ENCODE assay signal across 1 cellular context in genomic region chr16:88519938-88520653, GRCh38.
TF ChIP-seq lines count a peak whose summit lies in the region.

No MANE protein-coding gene starts in this region.

TF ChIP-seq in IMR-90, 13 proteins besides CTCF, POLR2A, EP300 and RAD21:
- no peak for TF ChIP-seq MAFK (IDR thresholded peaks at IDR 0.05; ENCODE audit: low read depth, low read length)
- TF ChIP-seq USF2 (IDR thresholded peaks at IDR 0.05; ENCODE audit: low read depth, low read length), result no peak
- no peak for TF ChIP-seq CHD1 (IDR thresholded peaks at IDR 0.05; ENCODE audit: low read depth, low read length)
- TF ChIP-seq FOS (IDR thresholded peaks at IDR 0.05; ENCODE audit: low read depth, low read length), result no peak
- no peak for TF ChIP-seq RCOR1 (IDR thresholded peaks at IDR 0.05; ENCODE audit: insufficient replicate concordance, low read length)
- TF ChIP-seq MAZ (IDR thresholded peaks at IDR 0.05; ENCODE audit: borderline replicate concordance, low read depth, low read length), result no peak
- no peak for TF ChIP-seq SMC3 (IDR thresholded peaks at IDR 0.05; ENCODE audit: low read depth, low read length)
- no peak for TF ChIP-seq ELK1 (IDR thresholded peaks at IDR 0.05; ENCODE audit: borderline replicate concordance, low read depth, low read length)
- TF ChIP-seq NFE2L2 (IDR thresholded peaks at IDR 0.05; ENCODE audit: low read depth, low read length), result no peak
TF ChIP-seq in IMR-90: peak in this region for 0.
